3 cellular contexts compared by ENCODE assay signal in the genomic region with DNA sequence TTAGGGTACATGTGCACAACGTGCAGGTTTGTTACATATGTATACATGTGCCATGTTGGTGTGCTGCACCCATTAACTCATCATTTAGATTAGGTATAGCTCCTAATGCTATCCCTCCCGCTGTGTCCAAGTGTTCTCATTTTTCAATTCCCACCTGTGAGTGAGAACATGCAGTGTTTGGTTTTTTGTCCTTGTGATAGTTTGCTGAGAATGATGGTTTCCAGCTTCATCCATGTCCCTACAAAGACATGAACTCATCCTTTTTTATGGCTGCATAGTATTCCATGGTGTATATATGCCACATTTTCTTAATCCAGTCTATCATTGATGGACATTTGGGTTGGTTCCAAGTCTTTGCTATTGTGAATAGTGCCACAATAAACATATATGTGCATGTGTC. TPM values are rescaled to one million over a fixed set of nuclear protein-coding genes. Genes with fewer than 3 reads are reported as not detected.
"Had no signal": no experiment of that assay in that cellular context is flagged by ENCODE, and none has a peak within 500 bp of the region (broad histone marks: within the 10 kb centered on the region; RNA-seq: fewer than 3 reads in every experiment).

No MANE protein-coding gene starts in this region.

RNA-seq across cellular contexts. Expression of a gene that starts 24.4 kb away (rescaled TPM):
- total RNA-seq: MCF 10A had no signal

RNA-seq across cellular contexts. Expression of a gene that starts 47.0 kb away (rescaled TPM):
- total RNA-seq: LHCN-M2, M059J, MCF 10A had no signal
